12 cellular contexts compared by ENCODE assay signal in the genomic region with DNA sequence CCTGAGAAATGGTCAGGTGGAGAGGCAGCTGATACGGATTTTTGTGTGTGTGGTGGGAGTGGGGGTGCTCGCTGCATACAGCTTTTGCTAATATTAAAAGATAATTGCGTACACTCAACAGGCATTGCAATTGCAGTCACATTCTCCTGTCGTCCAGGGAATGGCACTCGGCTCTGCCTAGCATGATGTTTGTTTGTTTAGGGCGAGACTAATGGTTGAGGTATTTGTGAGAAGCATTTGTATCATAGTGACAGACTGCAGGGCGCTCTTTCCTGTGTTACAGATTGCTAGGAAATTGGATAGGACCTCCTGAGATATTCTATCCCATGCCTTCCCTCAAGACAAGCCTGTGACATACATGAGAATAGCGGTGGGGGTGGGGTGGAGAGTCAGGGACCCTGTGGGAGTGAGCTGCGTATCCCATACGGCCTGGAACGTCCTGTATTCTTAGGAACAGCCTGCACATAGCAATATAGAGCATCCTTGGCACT.
DNase-seq lines count a peak whose midpoint lies in the region; TF ChIP-seq lines count a peak whose summit lies in the region.
"Had no signal": no experiment of that assay in that cellular context is flagged by ENCODE, and none has a peak within 500 bp of the region (broad histone marks: within the 10 kb centered on the region; RNA-seq: fewer than 3 reads in every experiment).

No MANE protein-coding gene starts in this region.

- DNase-seq in ELR (ENCODE audit: low read depth) (peak; percentile 61), NCI-H2029 (lab: John Stamatoyannopoulos, UW) (peak; percentile 64), choroid plexus epithelial cell (ENCODE audit: low read depth) (peak; percentile 86), progenitor cell of endocrine pancreas (ENCODE audit: low spot score, unreplicated experiment) (no peak), SIG-M5 treated with dmso at 0.1 percent for 504 hours (lab: John Stamatoyannopoulos, UW; ENCODE audit: unreplicated experiment) (no peak), RPMI8226 (no peak), cerebellar nuclear complex (lab: John Stamatoyannopoulos, UW) (no peak)
- no peak for DNase-seq in stimulated activated naive CD4-positive, alpha-beta T cell (lab: John Stamatoyannopoulos, UW)
- DNase-seq: activated CD4-positive, alpha-beta T cell treated with anti-CD3 and anti-CD28 coated beads, Interleukin-2, amount 50 U/mL, for 4 hours; anterior cingulate cortex; gastrocnemius medialis; KBM-7 had no signal

- H3K27me3 Mint-ChIP-seq in progenitor cell of endocrine pancreas: no peaks in the 10 kb centered on the region

- peak overlapping the region; percentile 42 for H3K4me3 Mint-ChIP-seq in progenitor cell of endocrine pancreas (ENCODE audit: low read depth)

- no peak for TF ChIP-seq CTCF in choroid plexus epithelial cell (conservative IDR thresholded peaks at IDR 0.05; ENCODE audit: low read depth, low read length)
- no peak for TF ChIP-seq CTCF in progenitor cell of endocrine pancreas (IDR thresholded peaks at IDR 0.05; ENCODE audit: unreplicated experiment)

- H3K9me3 Mint-ChIP-seq in progenitor cell of endocrine pancreas (ENCODE audit: low read depth): peaks cover 2% of the 10 kb centered on the region

- H3K4me1 Mint-ChIP-seq in progenitor cell of endocrine pancreas (ENCODE audit: low read depth): peaks cover 22% of the 10 kb centered on the region

- H3K36me3 Mint-ChIP-seq in progenitor cell of endocrine pancreas (ENCODE audit: insufficient read depth): peaks cover 22% of the 10 kb centered on the region

- H3K4me3 ChIP-seq in choroid plexus epithelial cell (ENCODE audit: low read depth, low read length): no peak overlapping the region
- H3K4me3 ChIP-seq: gastrocnemius medialis had no signal

- peak overlapping the region; percentile 94 for H3K27ac Mint-ChIP-seq in progenitor cell of endocrine pancreas

Comparison
In these comparisons a context has a peak if more than half of its experiments do, and no peak if none do; other contexts are left out.
1. DNase-seq: peak in ELR (single experiment), NCI-H2029 (single experiment) and choroid plexus epithelial cell (single experiment); none in progenitor cell of endocrine pancreas (single experiment), stimulated activated naive CD4-positive, alpha-beta T cell (0 of 6), SIG-M5 treated with dmso at 0.1 percent for 504 hours (single experiment), RPMI8226 (single experiment) and cerebellar nuclear complex (0 of 2).